1 cellular context compared by ENCODE assay signal in genomic region chr5:102796014-102796413, GRCh38.
TF ChIP-seq lines count a peak whose summit lies in the region.

No MANE protein-coding gene starts in this region.

TF ChIP-seq in HepG2, 621 proteins besides CTCF, POLR2A, EP300 and RAD21 (continued from another document):
- TF ChIP-seq ZBTB1 (CRISPR knock-in tag; IDR thresholded peaks at IDR 0.05; ENCODE audit: borderline replicate concordance) (no peak), ZNF317 (CRISPR knock-in tag; IDR thresholded peaks at IDR 0.05) (0 out of 2 replicates have a peak, but pooled peaks have one; percentile 36), CBFB (CRISPR knock-in tag; IDR thresholded peaks at IDR 0.05) (no peak), MED8 (CRISPR knock-in tag; IDR thresholded peaks at IDR 0.05; ENCODE audit: insufficient replicate concordance) (no peak), NFKB2 (CRISPR knock-in tag; IDR thresholded peaks at IDR 0.05; ENCODE audit: borderline replicate concordance) (no peak), RFX1 (IDR thresholded peaks at IDR 0.05) (no peak), RERE (CRISPR knock-in tag; IDR thresholded peaks at IDR 0.05; ENCODE audit: low read depth) (0 out of 2 replicates have a peak, but pooled peaks have one; percentile 14), CREB1 (IDR thresholded peaks at IDR 0.05) (no peak), CREB1 (CRISPR knock-in tag; IDR thresholded peaks at IDR 0.05) (peak; percentile 62), HBP1 (CRISPR knock-in tag; IDR thresholded peaks at IDR 0.05; ENCODE audit: low read depth) (peak; percentile 42; the same call in 1 of the 2 replicates), ZNF564 (CRISPR knock-in tag; IDR thresholded peaks at IDR 0.05) (no peak), ETS1 (CRISPR knock-in tag; IDR thresholded peaks at IDR 0.05) (no peak), SKI (IDR thresholded peaks at IDR 0.05; ENCODE audit: partially characterized antibody) (peak; percentile 32), TARDBP (CRISPR knock-in tag; IDR thresholded peaks at IDR 0.05) (peak; percentile 40; the same call in 1 of the 2 replicates), SMC3 (IDR thresholded peaks at IDR 0.05; ENCODE audit: low read length) (no peak), ZNF331 (CRISPR knock-in tag; IDR thresholded peaks at IDR 0.05) (no peak; the same call in 1 of the 2 replicates), DRAP1 (CRISPR knock-in tag; IDR thresholded peaks at IDR 0.05) (no peak), TCF7 (IDR thresholded peaks at IDR 0.05; ENCODE audit: low read depth) (no peak), SKIL (CRISPR knock-in tag; IDR thresholded peaks at IDR 0.05; ENCODE audit: borderline replicate concordance) (no peak), GTF3A (CRISPR knock-in tag; conservative IDR thresholded peaks at IDR 0.05) (no peak), SOX6 (IDR thresholded peaks at IDR 0.05) (no peak), SOX6 (CRISPR knock-in tag; IDR thresholded peaks at IDR 0.05) (peak; percentile 87)
